In genomic region chr11:33290319-33290718, GRCh38 we compare ENCODE assay signal across 1 cellular context.
TF ChIP-seq lines count a peak whose summit lies in the region.

No MANE protein-coding gene starts in this region.

TF ChIP-seq in HepG2, 621 proteins besides CTCF, POLR2A, EP300 and RAD21:
- TF ChIP-seq ZFP1 (CRISPR knock-in tag; IDR thresholded peaks at IDR 0.05), result no peak
